In genomic region chr22:37659066-37659896, GRCh38 we compare ENCODE assay signal across 1 cellular context.
TF ChIP-seq lines count a peak whose summit lies in the region.

No MANE protein-coding gene starts in this region.

TF ChIP-seq in HepG2, 621 proteins besides CTCF, POLR2A, EP300 and RAD21 (continued from another document and continues in another):
- peak; percentile 49 for TF ChIP-seq FOXP4 (CRISPR knock-in tag; IDR thresholded peaks at IDR 0.05)
- no peak for TF ChIP-seq ZBTB10 (CRISPR knock-in tag; IDR thresholded peaks at IDR 0.05; ENCODE audit: borderline replicate concordance)
- TF ChIP-seq ZSCAN9 (CRISPR knock-in tag; IDR thresholded peaks at IDR 0.05; ENCODE audit: borderline replicate concordance): peak; percentile 15; the same call in 1 of the 2 replicates
- TF ChIP-seq ERF (CRISPR knock-in tag; IDR thresholded peaks at IDR 0.05): peak; percentile 67; the same call in 1 of the 2 replicates
- TF ChIP-seq, protein P1, sequence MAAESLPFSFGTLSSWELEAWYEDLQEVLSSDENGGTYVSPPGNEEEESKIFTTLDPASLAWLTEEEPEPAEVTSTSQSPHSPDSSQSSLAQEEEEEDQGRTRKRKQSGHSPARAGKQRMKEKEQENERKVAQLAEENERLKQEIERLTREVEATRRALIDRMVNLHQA (CRISPR knock-in tag; IDR thresholded peaks at IDR 0.05): no peak
- 0 out of 2 replicates have a peak, but pooled peaks have one; percentile 28 for TF ChIP-seq SIN3B (IDR thresholded peaks at IDR 0.05; ENCODE audit: low read length)
- no peak for TF ChIP-seq ZNF260 (CRISPR knock-in tag; IDR thresholded peaks at IDR 0.05; ENCODE audit: borderline replicate concordance, low read depth)
- TF ChIP-seq KLF15 (CRISPR knock-in tag; IDR thresholded peaks at IDR 0.05; ENCODE audit: borderline replicate concordance): no peak
- TF ChIP-seq TEAD3 (CRISPR knock-in tag; optimal IDR thresholded peaks at IDR 0.05; ENCODE audit: borderline replicate concordance): peak; percentile 13
- TF ChIP-seq ZBTB1 (CRISPR knock-in tag; IDR thresholded peaks at IDR 0.05; ENCODE audit: borderline replicate concordance): no peak
- TF ChIP-seq, protein P2, sequence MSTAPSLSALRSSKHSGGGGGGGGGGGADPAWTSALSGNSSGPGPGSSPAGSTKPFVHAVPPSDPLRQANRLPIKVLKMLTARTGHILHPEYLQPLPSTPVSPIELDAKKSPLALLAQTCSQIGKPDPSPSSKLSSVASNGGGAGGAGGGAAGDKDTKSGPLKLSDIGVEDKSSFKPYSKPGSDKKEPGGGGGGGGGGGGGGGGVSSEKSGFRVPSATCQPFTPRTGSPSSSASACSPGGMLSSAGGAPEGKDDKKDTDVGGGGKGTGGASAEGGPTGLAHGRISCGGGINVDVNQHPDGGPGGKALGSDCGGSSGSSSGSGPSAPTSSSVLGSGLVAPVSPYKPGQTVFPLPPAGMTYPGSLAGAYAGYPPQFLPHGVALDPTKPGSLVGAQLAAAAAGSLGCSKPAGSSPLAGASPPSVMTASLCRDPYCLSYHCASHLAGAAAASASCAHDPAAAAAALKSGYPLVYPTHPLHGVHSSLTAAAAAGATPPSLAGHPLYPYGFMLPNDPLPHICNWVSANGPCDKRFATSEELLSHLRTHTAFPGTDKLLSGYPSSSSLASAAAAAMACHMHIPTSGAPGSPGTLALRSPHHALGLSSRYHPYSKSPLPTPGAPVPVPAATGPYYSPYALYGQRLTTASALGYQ (CRISPR knock-in tag; IDR thresholded peaks at IDR 0.05): no peak
- no peak for TF ChIP-seq EED (CRISPR knock-in tag; IDR thresholded peaks at IDR 0.05)
- TF ChIP-seq ZBTB20 (CRISPR knock-in tag; IDR thresholded peaks at IDR 0.05; ENCODE audit: borderline replicate concordance, low read depth): peak; percentile 75; the same call in 1 of the 2 replicates
- TF ChIP-seq ZFX (CRISPR knock-in tag; IDR thresholded peaks at IDR 0.05; ENCODE audit: low read depth): peak; percentile 58; the same call in 1 of the 2 replicates
- no peak for TF ChIP-seq ZNF749 (CRISPR knock-in tag; IDR thresholded peaks at IDR 0.05; ENCODE audit: borderline replicate concordance)
- TF ChIP-seq MYC (CRISPR knock-in tag; IDR thresholded peaks at IDR 0.05; ENCODE audit: borderline replicate concordance): peak; percentile 46; the same call in 1 of the 2 replicates
- no peak for TF ChIP-seq SOX13 (IDR thresholded peaks at IDR 0.05)
- peak in 1 of 2 experiments; percentile 63; a peak in 1 of 4 replicates for TF ChIP-seq SOX13 (CRISPR knock-in tag; conservative IDR thresholded peaks at IDR 0.05 in 1 of 2, IDR thresholded peaks at IDR 0.05 in 1 of 2)
- peak; percentile 74 for TF ChIP-seq CEBPG (CRISPR knock-in tag; IDR thresholded peaks at IDR 0.05)
- no peak for TF ChIP-seq ZNF724P (CRISPR knock-in tag; IDR thresholded peaks at IDR 0.05; ENCODE audit: borderline replicate concordance)
- peak; percentile 37 for TF ChIP-seq RBM39 (IDR thresholded peaks at IDR 0.05; ENCODE audit: low read depth, low read length, poor library complexity, severe bottlenecking)
- no peak for TF ChIP-seq ZNF34 (CRISPR knock-in tag; IDR thresholded peaks at IDR 0.05; ENCODE audit: borderline replicate concordance)
- no peak for TF ChIP-seq PHF20 (CRISPR knock-in tag; IDR thresholded peaks at IDR 0.05)
- TF ChIP-seq ZNF564 (CRISPR knock-in tag; IDR thresholded peaks at IDR 0.05): 0 out of 2 replicates have a peak, but pooled peaks have one; percentile 76
- no peak for TF ChIP-seq GTF3A (CRISPR knock-in tag; conservative IDR thresholded peaks at IDR 0.05)
- TF ChIP-seq TOE1 (CRISPR knock-in tag; IDR thresholded peaks at IDR 0.05): no peak
- peak; percentile 13; the same call in 1 of the 2 replicates for TF ChIP-seq ZBTB2 (CRISPR knock-in tag; IDR thresholded peaks at IDR 0.05; ENCODE audit: low read depth)
- TF ChIP-seq IRX3 (CRISPR knock-in tag; IDR thresholded peaks at IDR 0.05; ENCODE audit: borderline replicate concordance, low read depth): no peak; the same call in 1 of the 2 replicates
- TF ChIP-seq U2AF1 (optimal IDR thresholded peaks at IDR 0.05; ENCODE audit: low read depth, low read length): peak; percentile 69
- TF ChIP-seq TP53 (CRISPR knock-in tag; conservative IDR thresholded peaks at IDR 0.05): no peak
- peak; percentile 62; the same call in 1 of the 2 replicates for TF ChIP-seq GATAD1 (CRISPR knock-in tag; IDR thresholded peaks at IDR 0.05)
- TF ChIP-seq CCDC6 (CRISPR knock-in tag; IDR thresholded peaks at IDR 0.05): no peak
- no peak for TF ChIP-seq ZNF674 (CRISPR knock-in tag; IDR thresholded peaks at IDR 0.05; ENCODE audit: low read depth)
- TF ChIP-seq ZNF747 (CRISPR knock-in tag; IDR thresholded peaks at IDR 0.05; ENCODE audit: borderline replicate concordance): peak; percentile 50
- peak; percentile 43 for TF ChIP-seq KDM2A (CRISPR knock-in tag; IDR thresholded peaks at IDR 0.05; ENCODE audit: borderline replicate concordance, low read depth)
- peak; percentile 56; the same call in 1 of the 2 replicates for TF ChIP-seq KAT8 (CRISPR knock-in tag; IDR thresholded peaks at IDR 0.05)
- no peak for TF ChIP-seq ZNF136 (CRISPR knock-in tag; IDR thresholded peaks at IDR 0.05; ENCODE audit: low read depth)
- peak; percentile 59; the same call in 1 of the 2 replicates for TF ChIP-seq TBX3 (IDR thresholded peaks at IDR 0.05; ENCODE audit: borderline replicate concordance)
- TF ChIP-seq ATF7-NPFF (CRISPR knock-in tag; IDR thresholded peaks at IDR 0.05; ENCODE audit: low read depth): no peak
- no peak for TF ChIP-seq DNMT3B (CRISPR knock-in tag; conservative IDR thresholded peaks at IDR 0.05)
- TF ChIP-seq ZNF232 (CRISPR knock-in tag; IDR thresholded peaks at IDR 0.05; ENCODE audit: borderline replicate concordance): no peak
- TF ChIP-seq, protein P3, sequence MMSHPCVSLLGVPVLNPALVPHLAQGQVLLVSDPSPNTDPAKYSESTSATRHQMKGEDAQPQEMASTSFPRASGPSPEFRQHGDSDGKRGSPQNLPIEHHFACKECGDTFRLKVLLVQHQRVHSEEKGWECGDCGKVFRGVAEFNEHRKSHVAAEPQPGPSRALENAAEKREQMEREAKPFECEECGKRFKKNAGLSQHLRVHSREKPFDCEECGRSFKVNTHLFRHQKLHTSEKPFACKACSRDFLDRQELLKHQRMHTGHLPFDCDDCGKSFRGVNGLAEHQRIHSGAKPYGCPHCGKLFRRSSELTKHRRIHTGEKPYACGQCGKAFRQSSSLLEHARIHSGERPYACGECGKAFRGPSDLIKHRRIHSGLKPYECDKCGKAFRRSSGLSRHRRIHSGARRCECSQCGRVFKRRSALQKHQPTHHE (CRISPR knock-in tag; IDR thresholded peaks at IDR 0.05; ENCODE audit: borderline replicate concordance): no peak
- TF ChIP-seq ZNF281 (CRISPR knock-in tag; IDR thresholded peaks at IDR 0.05; ENCODE audit: borderline replicate concordance): peak; percentile 36; the same call in 1 of the 2 replicates
- TF ChIP-seq NBN (conservative IDR thresholded peaks at IDR 0.05): no peak
- TF ChIP-seq MYNN (CRISPR knock-in tag; IDR thresholded peaks at IDR 0.05; ENCODE audit: low read depth): no peak
- TF ChIP-seq ZSCAN25 (CRISPR knock-in tag; IDR thresholded peaks at IDR 0.05): peak; percentile 98
- no peak for TF ChIP-seq FOXJ3 (CRISPR knock-in tag; IDR thresholded peaks at IDR 0.05; ENCODE audit: borderline replicate concordance)
- TF ChIP-seq ZNF253 (CRISPR knock-in tag; IDR thresholded peaks at IDR 0.05; ENCODE audit: borderline replicate concordance): no peak
- TF ChIP-seq ZNF788 (CRISPR knock-in tag; IDR thresholded peaks at IDR 0.05; ENCODE audit: borderline replicate concordance): peak; percentile 87
- no peak for TF ChIP-seq HNRNPK (IDR thresholded peaks at IDR 0.05; ENCODE audit: low read depth, low read length, poor library complexity, severe bottlenecking)
- TF ChIP-seq ZSCAN21 (CRISPR knock-in tag; IDR thresholded peaks at IDR 0.05; ENCODE audit: borderline replicate concordance): peak; percentile 15; the same call in 1 of the 2 replicates
- peak; percentile 75; the same call in 1 of the 2 replicates for TF ChIP-seq RXRA (CRISPR knock-in tag; IDR thresholded peaks at IDR 0.05)
- TF ChIP-seq, protein P4, sequence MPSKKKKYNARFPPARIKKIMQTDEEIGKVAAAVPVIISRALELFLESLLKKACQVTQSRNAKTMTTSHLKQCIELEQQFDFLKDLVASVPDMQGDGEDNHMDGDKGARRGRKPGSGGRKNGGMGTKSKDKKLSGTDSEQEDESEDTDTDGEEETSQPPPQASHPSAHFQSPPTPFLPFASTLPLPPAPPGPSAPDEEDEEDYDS (CRISPR knock-in tag; IDR thresholded peaks at IDR 0.05): peak; percentile 49; the same call in 1 of the 2 replicates
- TF ChIP-seq NFRKB (IDR thresholded peaks at IDR 0.05): no peak
- peak; percentile 73 for TF ChIP-seq NR2F6 (IDR thresholded peaks at IDR 0.05)
- TF ChIP-seq NR2F6 (CRISPR knock-in tag; IDR thresholded peaks at IDR 0.05): peak; percentile 84
